Comparison of ENCODE assay signal across 1 cellular context in genomic region chr5:126656397-126657007, GRCh38.
TF ChIP-seq lines count a peak whose summit lies in the region.

No MANE protein-coding gene starts in this region.

TF ChIP-seq in GM23338, 12 proteins besides CTCF, POLR2A, EP300 and RAD21:
- no peak for TF ChIP-seq ZNF462 (CRISPR knock-in tag; IDR thresholded peaks at IDR 0.05)
- no peak for TF ChIP-seq ZNF114 (CRISPR knock-in tag; IDR thresholded peaks at IDR 0.05)
- TF ChIP-seq REST (IDR thresholded peaks at IDR 0.05; ENCODE audit: unreplicated experiment): no peak
- no peak for TF ChIP-seq CREB1 (CRISPR knock-in tag; IDR thresholded peaks at IDR 0.05; ENCODE audit: low read depth)
- TF ChIP-seq EZH2 (IDR thresholded peaks at IDR 0.05; ENCODE audit: low read depth, unreplicated experiment): no peak
- TF ChIP-seq ETS1 (IDR thresholded peaks at IDR 0.05): no peak
- no peak for TF ChIP-seq POLR2AphosphoS5 (IDR thresholded peaks at IDR 0.05; ENCODE audit: low read depth)
- TF ChIP-seq ZNF331 (CRISPR knock-in tag; IDR thresholded peaks at IDR 0.05; ENCODE audit: low read depth): no peak
- TF ChIP-seq EZH2phosphoT487 (IDR thresholded peaks at IDR 0.05; ENCODE audit: unreplicated experiment): no peak
- TF ChIP-seq NANOG (IDR thresholded peaks at IDR 0.05; ENCODE audit: borderline replicate concordance): no peak
- no peak for TF ChIP-seq STAT1 (IDR thresholded peaks at IDR 0.05; ENCODE audit: unreplicated experiment)
- TF ChIP-seq JUNB (IDR thresholded peaks at IDR 0.05; ENCODE audit: unreplicated experiment): no peak
